In the genomic region with DNA sequence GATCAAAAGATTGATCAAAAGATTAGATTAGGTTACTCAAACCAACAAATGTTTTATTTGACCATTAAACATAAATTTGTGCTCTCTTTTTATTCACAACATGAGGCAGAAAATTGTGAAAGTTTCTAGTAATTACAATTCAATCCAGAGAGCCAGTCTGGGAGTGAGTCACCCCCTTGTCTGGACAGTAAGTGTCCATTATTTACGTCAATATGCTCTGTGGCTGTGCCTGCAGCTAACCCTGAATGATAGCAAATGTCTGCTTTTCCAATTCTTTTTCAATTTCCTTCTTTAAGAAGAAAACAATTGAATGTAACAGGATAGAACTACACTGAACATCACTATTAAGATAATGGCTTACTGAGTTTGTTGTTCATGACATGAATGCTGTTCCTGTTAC, we compare ENCODE assay signal across 16 cellular contexts. TPM values are rescaled to one million over a fixed set of nuclear protein-coding genes. Genes with fewer than 3 reads are reported as not detected.
DNase-seq lines count a peak whose midpoint lies in the region; ATAC-seq, FAIRE-seq and TF ChIP-seq lines count a peak whose summit lies in the region.
"Had no signal": no experiment of that assay in that cellular context is flagged by ENCODE, and none has a peak within 500 bp of the region (broad histone marks: within the 10 kb centered on the region; RNA-seq: fewer than 3 reads in every experiment).

No MANE protein-coding gene starts in this region.

- H3K79me2 ChIP-seq in osteoblast (ENCODE audit: insufficient read depth, low read length), result no peaks in the 10 kb centered on the region

- no peaks in the 10 kb centered on the region for H3K9me3 ChIP-seq in osteoblast (ENCODE audit: low read depth, low read length)
- H3K9me3 ChIP-seq: esophagus muscularis mucosa, neutrophil had no signal

- H3K4me1 ChIP-seq in osteoblast (ENCODE audit: insufficient read depth, low read length), result peaks cover 19% of the 10 kb centered on the region

- ATAC-seq in GM19397 (IDR thresholded peaks at IDR 0.05; ENCODE audit: unreplicated experiment), result no peak
- no peak for ATAC-seq in GM21423 (IDR thresholded peaks at IDR 0.05; ENCODE audit: unreplicated experiment)
- ATAC-seq: left cardiac atrium, WTC11 had no signal

- no peak overlapping the region for H2AFZ ChIP-seq in osteoblast (ENCODE audit: low read length)

- no peaks in the 10 kb centered on the region for H3K27me3 ChIP-seq in osteoblast (ENCODE audit: insufficient read depth, low read length)
- H3K27me3 ChIP-seq: esophagus muscularis mucosa, neutrophil had no signal

- peak; percentile 39 for DNase-seq in Daoy (ENCODE audit: low read depth)
- DNase-seq in RCC 7860 (ENCODE audit: low spot score), result peak; percentile 37
- DNase-seq in epithelial cell of esophagus (ENCODE audit: low read depth), result peak; percentile 44
- DNase-seq in osteoblast (ENCODE audit: insufficient read length, low spot score, missing footprints), result peak; percentile 82
- no peak for DNase-seq in T-helper 1 cell
- DNase-seq in cerebellar nuclear complex (lab: John Stamatoyannopoulos, UW), result no peak
- DNase-seq: Karpas-422; left cardiac atrium; Right ventricle myocardium superior; stimulated activated naive CD4-positive, alpha-beta T cell had no signal

- no peaks in the 10 kb centered on the region for H3K36me3 ChIP-seq in osteoblast (ENCODE audit: insufficient read depth, low read length)
- H3K36me3 ChIP-seq: esophagus muscularis mucosa, neutrophil had no signal

- H3K27ac ChIP-seq in osteoblast (ENCODE audit: low read depth, low read length), result peak overlapping the region; percentile 9
- H3K27ac ChIP-seq: esophagus muscularis mucosa, neutrophil had no signal

- H4K20me1 ChIP-seq in osteoblast (ENCODE audit: insufficient read depth, low read length), result no peaks in the 10 kb centered on the region

- peak; percentile 79 for FAIRE-seq in RCC 7860 (lab: Jason Lieb, UNC)
- FAIRE-seq: GM12892 had no signal

- no peak overlapping the region for H3K4me3 ChIP-seq in epithelial cell of esophagus (ENCODE audit: low read length)
- H3K4me3 ChIP-seq in osteoblast (ENCODE audit: insufficient read depth, low read length), result no peak overlapping the region
- H3K4me3 ChIP-seq: esophagus muscularis mucosa had no signal

- H3K4me2 ChIP-seq in osteoblast (ENCODE audit: insufficient read depth, low read length), result no peak overlapping the region

- TF ChIP-seq CTCF in epithelial cell of esophagus (IDR thresholded peaks at IDR 0.05; ENCODE audit: insufficient read depth, low read depth, low read length, missing control alignments) (no peak), osteoblast (IDR thresholded peaks at IDR 0.05; ENCODE audit: extremely low read depth, low read depth, low read length) (no peak)

RNA-seq across cellular contexts. Expression of gene GNG11, which starts 27.9 kb away (rescaled TPM):
- total RNA-seq in Daoy (2014; rRNA removed; shearing (Covaris generic)), result 14.7 and 21.6 TPM in 2 replicates
- total RNA-seq in osteoblast, result 7.6 and 8.8 TPM in 2 replicates

RNA-seq across cellular contexts. Expression of gene GNGT1, which starts 43.1 kb away (rescaled TPM):
- not detected in 2 replicates for total RNA-seq in Daoy (2014; rRNA removed; shearing (Covaris generic))
- total RNA-seq in osteoblast, result not detected in 2 replicates
- total RNA-seq: esophagus muscularis mucosa, left cardiac atrium, Right ventricle myocardium superior had no signal

RNA-seq across cellular contexts. Expression of gene BET1, which starts 54.7 kb away (rescaled TPM):
- 36.8 and 61.2 TPM in 2 replicates for total RNA-seq in Daoy (2014; rRNA removed; shearing (Covaris generic))
- 20.6 and 22.4 TPM in 2 replicates for total RNA-seq in osteoblast

RNA-seq across cellular contexts. Expression of gene TFPI2, which starts 58.9 kb away (rescaled TPM):
- total RNA-seq in Daoy (2014; rRNA removed; shearing (Covaris generic)), result 108 and 113 TPM in 2 replicates
- total RNA-seq in osteoblast, result 8.7 and 10.6 TPM in 2 replicates

Comparison
In these comparisons a context has a peak if more than half of its experiments do, and no peak if none do; other contexts are left out.
1. DNase-seq: peak in Daoy (single experiment), RCC 7860 (single experiment), epithelial cell of esophagus (single experiment) and osteoblast (single experiment); none in T-helper 1 cell (0 of 5) and cerebellar nuclear complex (0 of 2).